ENCODE assay signal across 31 cellular contexts in the genomic region with DNA sequence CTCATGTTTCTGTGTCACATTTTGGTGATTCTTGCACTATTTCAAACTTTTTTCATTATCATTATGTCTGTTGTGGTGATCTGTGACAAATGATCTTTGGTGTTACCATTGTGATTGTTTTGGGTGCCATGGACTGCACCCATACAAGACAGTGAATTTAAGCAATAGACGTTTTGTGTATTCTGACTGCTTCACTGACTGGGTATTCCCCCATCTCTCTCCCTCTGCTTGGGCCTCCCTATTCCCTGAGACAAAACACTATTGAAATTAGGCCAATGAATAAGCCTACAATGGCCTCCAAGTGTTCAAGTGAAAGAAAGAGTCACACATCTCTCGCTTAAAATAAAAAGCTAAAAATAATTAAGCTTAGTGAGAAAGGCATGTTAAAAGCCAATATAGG.
DNase-seq lines count a peak whose midpoint lies in the region; ATAC-seq and TF ChIP-seq lines count a peak whose summit lies in the region.
"Had no signal": no experiment of that assay in that cellular context is flagged by ENCODE, and none has a peak within 500 bp of the region (broad histone marks: within the 10 kb centered on the region; RNA-seq: fewer than 3 reads in every experiment).

No MANE protein-coding gene starts in this region.

- no peak overlapping the region for H3T11ph ChIP-seq in H9 (ENCODE audit: low read length)

- no peak overlapping the region for H3K14ac ChIP-seq in H9 (ENCODE audit: insufficient read depth, low read length)

- H2AFZ ChIP-seq in H9 (ENCODE audit: low read length) = no peak overlapping the region

- H2AK5ac ChIP-seq in H9 (ENCODE audit: insufficient read length, low read length) = no peak overlapping the region

- H3K4ac ChIP-seq in H9 (ENCODE audit: low read depth, low read length) = no peak overlapping the region

- peaks cover 3 to 7% of the 10 kb centered on the region in 2 experiments; a peak in 1 of 4 replicates for H3K4me1 Mint-ChIP-seq in H9
- H3K4me1 Mint-ChIP-seq in activated T-cell treated with anti-CD3 and anti-CD28 coated beads, Interleukin-2, amount 50 U/mL, for 24 hours (ENCODE audit: low read depth) = no peaks in the 10 kb centered on the region

- intact Hi-C loops in left lung (cut with DNase I) (no loop called here), mucosa of descending colon (cut with DNase I, micrococcal nuclease) (no loop called here)

- TF ChIP-seq CTCF in left lung (IDR thresholded peaks at IDR 0.05) = no peak
- TF ChIP-seq CTCF in H9 (conservative IDR thresholded peaks at IDR 0.05) = no peak
- no peak for TF ChIP-seq CTCF in mucosa of descending colon (IDR thresholded peaks at IDR 0.05)

- H3K4me1 ChIP-seq in left lung = no peaks in the 10 kb centered on the region
- no peaks in the 10 kb centered on the region for H3K4me1 ChIP-seq in H9 (ENCODE audit: insufficient read depth, low read length)
- H3K4me1 ChIP-seq in mucosa of descending colon (ENCODE audit: low read depth) = no peaks in the 10 kb centered on the region
- H3K4me1 ChIP-seq: BLaER1, colonic mucosa, left ventricle myocardium inferior, upper lobe of left lung had no signal

- H3K9me3 Mint-ChIP-seq in H9 = no peaks in the 10 kb centered on the region
- no peaks in the 10 kb centered on the region for H3K9me3 Mint-ChIP-seq in activated T-cell treated with anti-CD3 and anti-CD28 coated beads, Interleukin-2, amount 50 U/mL, for 24 hours
- H3K9me3 Mint-ChIP-seq: activated naive CD8-positive, alpha-beta T cell treated with anti-CD3 and anti-CD28 coated beads for 36 hours had no signal

- no peak overlapping the region for H4K5ac ChIP-seq in H9 (ENCODE audit: insufficient read length, low read depth, low read length)

- no peak for DNase-seq in left lung
- DNase-seq in NCI-H1105 treated with DMSO at 0.1 percent for 48 hours (lab: John Stamatoyannopoulos, UW) = no peak
- no peak for DNase-seq in H9
- no peak for DNase-seq in activated T-cell treated with anti-CD3 and anti-CD28 coated beads, Interleukin-2, amount 50 U/mL, for 24 hours
- no peak for DNase-seq in mucosa of descending colon
- DNase-seq: ACHN; activated CD4-positive, alpha-beta T cell treated with anti-CD3 and anti-CD28 coated beads for 4 hours; activated effector memory CD4-positive, alpha-beta T cell treated with anti-CD3 and anti-CD28 coated beads, Interleukin-2, amount 50 U/mL, for 16 hours; activated naive CD8-positive, alpha-beta T cell treated with anti-CD3 and anti-CD28 coated beads for 36 hours; activated T-cell treated with anti-CD3 and anti-CD28 coated beads for 4 hours; aorta; colonic mucosa; COR-L47; DMS53; effector CD8-positive, alpha-beta T cell; left ventricle myocardium inferior; MV-4-11; naive thymus-derived CD8-positive, alpha-beta T cell; NCI-H510A; NK-92 treated with Interleukin-12 subunit alpha and Interleukin-12 subunit beta, amount 100 ng/mL, for 24 hours; occipital lobe; SHP77; upper lobe of left lung had no signal

- no peak overlapping the region for H2BK12ac ChIP-seq in H9 (ENCODE audit: insufficient read length, low read depth, low read length)

- H3K36me3 ChIP-seq in left lung (no peaks in the 10 kb centered on the region), mucosa of descending colon (ENCODE audit: low read depth) (no peaks in the 10 kb centered on the region)
- H3K36me3 ChIP-seq: BLaER1, cardiac muscle cell, colonic mucosa, left ventricle myocardium inferior, upper lobe of left lung had no signal

- H3K23me2 ChIP-seq in H9 (ENCODE audit: insufficient read length, low read depth, low read length, poor library complexity, severe bottlenecking) = no peaks in the 10 kb centered on the region

- H2BK15ac ChIP-seq in H9 (ENCODE audit: low read depth, low read length) = no peak overlapping the region

- no peaks in the 10 kb centered on the region; a peak in 1 of 7 replicates for H3K36me3 Mint-ChIP-seq in H9 (ENCODE audit: insufficient read depth in 1 of 3, low read depth in 3 of 3)
- no peaks in the 10 kb centered on the region for H3K36me3 Mint-ChIP-seq in activated T-cell treated with anti-CD3 and anti-CD28 coated beads, Interleukin-2, amount 50 U/mL, for 24 hours (ENCODE audit: low read depth)
- H3K36me3 Mint-ChIP-seq: activated naive CD8-positive, alpha-beta T cell treated with anti-CD3 and anti-CD28 coated beads for 36 hours; naive thymus-derived CD8-positive, alpha-beta T cell had no signal

- H3K27ac Mint-ChIP-seq in H9 = no peak overlapping the region
- H3K27ac Mint-ChIP-seq in activated T-cell treated with anti-CD3 and anti-CD28 coated beads, Interleukin-2, amount 50 U/mL, for 24 hours = no peak overlapping the region
- H3K27ac Mint-ChIP-seq: activated naive CD8-positive, alpha-beta T cell treated with anti-CD3 and anti-CD28 coated beads for 36 hours had no signal

- H2BK20ac ChIP-seq in H9 (ENCODE audit: low read depth, low read length, poor library complexity, severe bottlenecking) = no peak overlapping the region

- H3K4me3 ChIP-seq in left lung (no peak overlapping the region), mucosa of descending colon (no peak overlapping the region)
- H3K4me3 ChIP-seq: BLaER1, cardiac muscle cell, colonic mucosa, left ventricle myocardium inferior, upper lobe of left lung had no signal

- H4K20me1 ChIP-seq in H9 (ENCODE audit: control insufficient read depth, insufficient read depth, insufficient read length) = no peaks in the 10 kb centered on the region
- H4K20me1 ChIP-seq: BLaER1 had no signal

- H3K9ac ChIP-seq in H9 (ENCODE audit: extremely low read depth, insufficient read length, low read length) = no peak overlapping the region
- H3K9ac ChIP-seq: BLaER1 had no signal

- no peak overlapping the region for H3K18ac ChIP-seq in H9 (ENCODE audit: insufficient read length, low read depth, low read length)

- no peak overlapping the region for H4K91ac ChIP-seq in H9 (ENCODE audit: insufficient read length, low read depth, low read length)

- H3K27me3 ChIP-seq in left lung (no peaks in the 10 kb centered on the region), H9 (ENCODE audit: insufficient read depth, low read length) (no peaks in the 10 kb centered on the region)
- H3K27me3 ChIP-seq: BLaER1, cardiac muscle cell, colonic mucosa, upper lobe of left lung had no signal

- no peak overlapping the region for H3K56ac ChIP-seq in H9 (ENCODE audit: insufficient read length, low read depth, low read length)

- no peak overlapping the region for H3K27ac ChIP-seq in left lung
- no peak overlapping the region for H3K27ac ChIP-seq in H9 (ENCODE audit: insufficient read length, low read depth, low read length)
- H3K27ac ChIP-seq: BLaER1, cardiac muscle cell, colonic mucosa, epithelial cell of prostate, HL-60, left ventricle myocardium inferior, upper lobe of left lung had no signal

- no peak overlapping the region for H3K4me3 Mint-ChIP-seq in H9
- no peak overlapping the region for H3K4me3 Mint-ChIP-seq in activated T-cell treated with anti-CD3 and anti-CD28 coated beads, Interleukin-2, amount 50 U/mL, for 24 hours
- H3K4me3 Mint-ChIP-seq: activated naive CD8-positive, alpha-beta T cell treated with anti-CD3 and anti-CD28 coated beads for 36 hours; naive thymus-derived CD8-positive, alpha-beta T cell had no signal

- ATAC-seq in GM18517 (IDR thresholded peaks at IDR 0.05; ENCODE audit: unreplicated experiment) (peak; percentile 39), GM21717 (IDR thresholded peaks at IDR 0.05; ENCODE audit: unreplicated experiment) (peak; percentile 41), HG03039 (IDR thresholded peaks at IDR 0.05; ENCODE audit: unreplicated experiment) (peak; percentile 40), left lung (peak; percentile 14), mucosa of descending colon (no peak)
- ATAC-seq: naive thymus-derived CD8-positive, alpha-beta T cell; Panc1 had no signal

- no peaks in the 10 kb centered on the region for H3K79me1 ChIP-seq in H9 (ENCODE audit: insufficient read depth, low read depth, low read length, poor library complexity, severe bottlenecking)

- H3K79me2 ChIP-seq in H9 (ENCODE audit: insufficient read depth, low read length) = no peaks in the 10 kb centered on the region

- no peak overlapping the region for H2BK120ac ChIP-seq in H9 (ENCODE audit: low read depth, low read length, poor library complexity, severe bottlenecking)

- no CpG with 5 or more reads among the region's 2 CpGs for WGBS in H9 (ENCODE audit: extremely low coverage, insufficient read length, low lambda C conversion rate)

- no peaks in the 10 kb centered on the region for H3K27me3 Mint-ChIP-seq in H9 (ENCODE audit: low read depth)
- H3K27me3 Mint-ChIP-seq in activated T-cell treated with anti-CD3 and anti-CD28 coated beads, Interleukin-2, amount 50 U/mL, for 24 hours = no peaks in the 10 kb centered on the region

- H3K4me2 ChIP-seq in H9 (ENCODE audit: insufficient read depth, insufficient read length, low read length) = no peak overlapping the region
- H3K4me2 ChIP-seq: BLaER1 had no signal

- H4K8ac ChIP-seq in H9 (replicated peaks; ENCODE audit: insufficient read length, low read depth, low read length) = no peak overlapping the region

- H3K23ac ChIP-seq in H9 (ENCODE audit: insufficient read length, low read depth, low read length) = no peak overlapping the region

- no peak overlapping the region for H2BK5ac ChIP-seq in H9 (ENCODE audit: insufficient read length, low read length)

- H3K9me3 ChIP-seq in left lung = no peaks in the 10 kb centered on the region
- H3K9me3 ChIP-seq in H9 (ENCODE audit: control insufficient read depth, low read depth, low read length) = no peaks in the 10 kb centered on the region
- no peaks in the 10 kb centered on the region for H3K9me3 ChIP-seq in mucosa of descending colon
- H3K9me3 ChIP-seq: BLaER1, colonic mucosa, left ventricle myocardium inferior, upper lobe of left lung had no signal
